In genomic region chr9:105355810-105356209, GRCh38 we compare ENCODE assay signal across 9 cellular contexts.
DNase-seq lines count a peak whose midpoint lies in the region; ATAC-seq and TF ChIP-seq lines count a peak whose summit lies in the region.
"Had no signal": no experiment of that assay in that cellular context is flagged by ENCODE, and none has a peak within 500 bp of the region (broad histone marks: within the 10 kb centered on the region; RNA-seq: fewer than 3 reads in every experiment).

No MANE protein-coding gene starts in this region.

- no peaks in the 10 kb centered on the region for H3K27me3 ChIP-seq in adrenal gland

- peaks cover 5% of the 10 kb centered on the region for H3K36me3 Mint-ChIP-seq in activated CD8-positive, alpha-beta T cell treated with anti-CD3 and anti-CD28 coated beads for 36 hours (ENCODE audit: low read depth)
- peaks cover 7% of the 10 kb centered on the region for H3K36me3 Mint-ChIP-seq in activated T-helper 17 cell treated with anti-CD3 and anti-CD28 coated beads, Interleukin-2, amount 50 U/mL, for 72 hours (ENCODE audit: low read depth)

- intact Hi-C loops in activated CD8-positive, alpha-beta T cell treated with anti-CD3 and anti-CD28 coated beads for 36 hours (cut with micrococcal nuclease) = no loop called here
- intact Hi-C loops in Right ventricle myocardium superior (cut with DNase I) = no loop called here
- intact Hi-C loops in adrenal gland (cut with DNase I) = no loop called here

- peak; percentile 67 for ATAC-seq in HG03135 (IDR thresholded peaks at IDR 0.05; ENCODE audit: unreplicated experiment)
- ATAC-seq in activated CD8-positive, alpha-beta T cell treated with anti-CD3 and anti-CD28 coated beads for 36 hours = peak; percentile 57
- ATAC-seq in Right ventricle myocardium superior (ENCODE audit: poor library complexity) = no peak
- ATAC-seq in activated T-helper 17 cell treated with anti-CD3 and anti-CD28 coated beads, Interleukin-2, amount 50 U/mL, for 72 hours (replicated peaks) = no peak

- POLR2A ChIA-PET in activated CD8-positive, alpha-beta T cell treated with anti-CD3 and anti-CD28 coated beads for 36 hours (lab: Charles Lee) = interaction anchor here (0.9 kb wide), 1 partner anchor 43 kb away, joined by 3 read pairs; no protein-coding TSS in a partner anchor

- peaks cover 12% of the 10 kb centered on the region for H3K4me1 Mint-ChIP-seq in activated CD8-positive, alpha-beta T cell treated with anti-CD3 and anti-CD28 coated beads for 36 hours (ENCODE audit: low read depth)
- peaks cover 8% of the 10 kb centered on the region for H3K4me1 Mint-ChIP-seq in activated T-helper 17 cell treated with anti-CD3 and anti-CD28 coated beads, Interleukin-2, amount 50 U/mL, for 72 hours

- no peak for TF ChIP-seq POLR2A in adrenal gland (IDR thresholded peaks at IDR 0.05)

- no peak overlapping the region for H3K4me3 Mint-ChIP-seq in activated CD8-positive, alpha-beta T cell treated with anti-CD3 and anti-CD28 coated beads for 36 hours
- H3K4me3 Mint-ChIP-seq in activated T-helper 17 cell treated with anti-CD3 and anti-CD28 coated beads, Interleukin-2, amount 50 U/mL, for 72 hours = no peak overlapping the region

- no peaks in the 10 kb centered on the region for H3K4me1 ChIP-seq in adrenal gland (replicated peaks in 1 of 2)

- no peak overlapping the region for H3K27ac ChIP-seq in adrenal gland

- H3K9me3 Mint-ChIP-seq in activated CD8-positive, alpha-beta T cell treated with anti-CD3 and anti-CD28 coated beads for 36 hours = no peaks in the 10 kb centered on the region
- H3K9me3 Mint-ChIP-seq in activated T-helper 17 cell treated with anti-CD3 and anti-CD28 coated beads, Interleukin-2, amount 50 U/mL, for 72 hours = no peaks in the 10 kb centered on the region

- H3K4me3 ChIP-seq in adrenal gland = no peak overlapping the region

- WGBS in adrenal gland, 4 donors = 82 to 96% (median 95%) methylated on average over 2 of the region's 2 CpGs

- peak; percentile 6 for DNase-seq in stimulated activated CD4-positive, alpha-beta T cell treated with anti-CD3 and anti-CD28 coated beads, Interleukin-15, amount 100 ng/mL, for 24 hours
- no peak for DNase-seq in stimulated activated CD4-positive, alpha-beta T cell treated with anti-CD3 and anti-CD28 coated beads, Interleukin-12 subunit alpha, Interleukin-12 subunit beta, amount 100 ng/mL, for 4 hours
- DNase-seq in activated CD8-positive, alpha-beta T cell treated with anti-CD3 and anti-CD28 coated beads for 36 hours = peak; percentile 4
- DNase-seq in NCI-H510A treated with DMSO at 0.1 percent for 48 hours (lab: John Stamatoyannopoulos, UW) (no peak), Right ventricle myocardium superior (no peak), adrenal gland (no peak)
- DNase-seq: KG1 had no signal

- TF ChIP-seq CTCF in activated CD8-positive, alpha-beta T cell treated with anti-CD3 and anti-CD28 coated beads for 36 hours (IDR thresholded peaks at IDR 0.05) = no peak
- no peak for TF ChIP-seq CTCF in adrenal gland (IDR thresholded peaks at IDR 0.05)

- H3K36me3 ChIP-seq in adrenal gland (replicated peaks in 1 of 2) = no peaks in the 10 kb centered on the region

- no peaks in the 10 kb centered on the region for H3K27me3 Mint-ChIP-seq in activated CD8-positive, alpha-beta T cell treated with anti-CD3 and anti-CD28 coated beads for 36 hours
- H3K27me3 Mint-ChIP-seq in activated T-helper 17 cell treated with anti-CD3 and anti-CD28 coated beads, Interleukin-2, amount 50 U/mL, for 72 hours = no peaks in the 10 kb centered on the region

- no peak overlapping the region for H3K27ac Mint-ChIP-seq in activated CD8-positive, alpha-beta T cell treated with anti-CD3 and anti-CD28 coated beads for 36 hours
- no peak overlapping the region for H3K27ac Mint-ChIP-seq in activated T-helper 17 cell treated with anti-CD3 and anti-CD28 coated beads, Interleukin-2, amount 50 U/mL, for 72 hours

- peaks cover 0 to 7% (median 0%) of the 10 kb centered on the region in 3 donors for H3K9me3 ChIP-seq in adrenal gland (replicated peaks in 1 of 3)

- CTCF ChIA-PET in activated CD8-positive, alpha-beta T cell treated with anti-CD3 and anti-CD28 coated beads for 36 hours (lab: Charles Lee) = interaction anchor here (1.2 kb wide), 1 partner anchor 9 kb away, joined by 4 read pairs; no protein-coding TSS in a partner anchor

Comparison
In these comparisons a context has a peak if more than half of its experiments do, and no peak if none do; other contexts are left out.
1. DNase-seq: peak in stimulated activated CD4-positive, alpha-beta T cell treated with anti-CD3 and anti-CD28 coated beads, Interleukin-15, amount 100 ng/mL, for 24 hours (single experiment) and activated CD8-positive, alpha-beta T cell treated with anti-CD3 and anti-CD28 coated beads for 36 hours (single experiment); none in stimulated activated CD4-positive, alpha-beta T cell treated with anti-CD3 and anti-CD28 coated beads, Interleukin-12 subunit alpha, Interleukin-12 subunit beta, amount 100 ng/mL, for 4 hours (single experiment), NCI-H510A treated with DMSO at 0.1 percent for 48 hours (single experiment), Right ventricle myocardium superior (single experiment) and adrenal gland (0 of 7).
2. ATAC-seq: peak in HG03135 (single experiment) and activated CD8-positive, alpha-beta T cell treated with anti-CD3 and anti-CD28 coated beads for 36 hours (single experiment); none in Right ventricle myocardium superior (single experiment) and activated T-helper 17 cell treated with anti-CD3 and anti-CD28 coated beads, Interleukin-2, amount 50 U/mL, for 72 hours (single experiment).